Comparison of ENCODE assay signal across 1 cellular context in the genomic region with DNA sequence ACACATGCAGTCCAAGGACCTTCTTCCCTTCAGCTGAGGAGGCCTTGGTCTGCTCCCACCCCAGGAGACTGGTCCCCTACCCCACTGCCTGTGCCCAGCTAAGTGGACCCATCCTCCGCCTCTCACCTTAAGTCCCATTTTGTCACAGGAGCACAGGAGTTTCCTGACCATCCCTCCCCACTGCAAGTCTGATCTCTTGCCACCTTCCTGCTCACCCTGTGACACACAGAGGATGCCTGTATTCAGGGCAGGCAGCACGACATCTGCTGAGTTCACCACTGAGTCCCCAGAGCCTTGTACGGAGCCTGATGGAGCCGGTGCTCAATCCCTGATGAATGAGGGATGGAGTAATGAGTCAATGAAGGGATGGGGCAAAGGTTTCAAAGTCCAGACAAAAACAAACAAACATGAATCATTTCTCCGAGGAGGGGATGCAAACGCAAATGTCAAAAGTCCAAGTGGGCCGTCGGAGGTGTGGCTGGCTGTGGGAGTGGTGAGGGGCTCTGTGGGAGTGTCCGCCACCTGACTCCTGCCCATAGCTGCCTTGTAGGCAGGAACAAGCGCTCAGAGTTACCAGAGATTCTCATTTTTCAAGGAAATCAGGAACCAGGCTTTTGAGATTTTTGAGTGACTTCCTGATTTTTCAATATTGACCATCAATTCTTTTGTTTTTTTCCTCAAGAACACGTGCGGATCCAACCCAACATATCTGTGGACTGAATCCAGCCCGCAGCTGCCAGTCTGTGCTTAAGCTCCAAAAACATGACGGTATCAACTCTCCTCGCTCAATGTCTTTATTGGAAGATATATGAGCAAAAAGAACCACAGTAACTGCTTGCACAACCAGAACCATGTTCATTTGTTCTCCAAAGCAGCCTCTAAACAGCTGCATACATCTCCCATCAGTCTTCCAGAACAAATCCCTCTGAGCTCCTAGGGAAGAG.
TF ChIP-seq lines count a peak whose summit lies in the region.

No MANE protein-coding gene starts in this region.

TF ChIP-seq in HepG2, 621 proteins besides CTCF, POLR2A, EP300 and RAD21 (continues in another document):
- TF ChIP-seq CHD4 (IDR thresholded peaks at IDR 0.05; ENCODE audit: borderline replicate concordance, low read length) (peak; percentile 99), ZNF713 (CRISPR knock-in tag; IDR thresholded peaks at IDR 0.05) (peak; percentile 69; the same call in 1 of the 2 replicates), MXI1 (IDR thresholded peaks at IDR 0.05; ENCODE audit: borderline replicate concordance, low read depth, low read length) (peak; percentile 84; the same call in 1 of the 3 replicates), PCBP2 (optimal IDR thresholded peaks at IDR 0.05; ENCODE audit: low read depth, low read length, poor library complexity, severe bottlenecking) (no peak), ZNF629 (CRISPR knock-in tag; conservative IDR thresholded peaks at IDR 0.05) (peak; percentile 69), ZNF205 (CRISPR knock-in tag; IDR thresholded peaks at IDR 0.05) (peak; percentile 49; the same call in 1 of the 2 replicates), SETDB1 (CRISPR knock-in tag; IDR thresholded peaks at IDR 0.05; ENCODE audit: borderline replicate concordance) (no peak), ZNF431 (CRISPR knock-in tag; IDR thresholded peaks at IDR 0.05; ENCODE audit: borderline replicate concordance, low read depth) (0 out of 2 replicates have a peak, but pooled peaks have one; percentile 33), ZNF883 (CRISPR knock-in tag; IDR thresholded peaks at IDR 0.05; ENCODE audit: not compliant biosample characterization) (no peak), TCF7 (IDR thresholded peaks at IDR 0.05; ENCODE audit: low read depth) (peak; percentile 66), SMAD9 (CRISPR knock-in tag; IDR thresholded peaks at IDR 0.05) (no peak), YEATS4 (CRISPR knock-in tag; IDR thresholded peaks at IDR 0.05; ENCODE audit: borderline replicate concordance) (no peak), ZFP37 (CRISPR knock-in tag; IDR thresholded peaks at IDR 0.05; ENCODE audit: borderline replicate concordance) (no peak), ADNP (CRISPR knock-in tag; IDR thresholded peaks at IDR 0.05) (peak; percentile 99), RARG (CRISPR knock-in tag; IDR thresholded peaks at IDR 0.05; ENCODE audit: low read depth) (no peak), ZSCAN21 (CRISPR knock-in tag; IDR thresholded peaks at IDR 0.05; ENCODE audit: borderline replicate concordance) (peak; percentile 92), ZNF558 (CRISPR knock-in tag; IDR thresholded peaks at IDR 0.05; ENCODE audit: borderline replicate concordance) (no peak), DR1 (CRISPR knock-in tag; IDR thresholded peaks at IDR 0.05) (no peak), RBM39 (IDR thresholded peaks at IDR 0.05; ENCODE audit: low read depth, low read length, poor library complexity, severe bottlenecking) (no peak), SALL2 (CRISPR knock-in tag; IDR thresholded peaks at IDR 0.05) (0 out of 2 replicates have a peak, but pooled peaks have one; percentile 25), KMT2B (CRISPR knock-in tag; IDR thresholded peaks at IDR 0.05) (0 out of 2 replicates have a peak, but pooled peaks have one; percentile 63), ZKSCAN5 (CRISPR knock-in tag; IDR thresholded peaks at IDR 0.05) (no peak), PRPF4 (IDR thresholded peaks at IDR 0.05; ENCODE audit: low read depth, low read length, poor library complexity, severe bottlenecking) (no peak), TARDBP (CRISPR knock-in tag; IDR thresholded peaks at IDR 0.05) (peak; percentile 95), ZC3H13 (CRISPR knock-in tag; IDR thresholded peaks at IDR 0.05) (no peak), ZBTB7A (CRISPR knock-in tag; IDR thresholded peaks at IDR 0.05) (peak; percentile 84; the same call in 1 of the 2 replicates), SATB2 (CRISPR knock-in tag; IDR thresholded peaks at IDR 0.05) (no peak), ATM (IDR thresholded peaks at IDR 0.05; ENCODE audit: borderline replicate concordance) (no peak), ZNF563 (CRISPR knock-in tag; IDR thresholded peaks at IDR 0.05) (no peak), RFXAP (CRISPR knock-in tag; IDR thresholded peaks at IDR 0.05; ENCODE audit: borderline replicate concordance) (no peak), MLLT10 (CRISPR knock-in tag; IDR thresholded peaks at IDR 0.05) (no peak), SRSF9 (IDR thresholded peaks at IDR 0.05; ENCODE audit: borderline replicate concordance, insufficient read depth, low read depth, low read length, poor library complexity, severe bottlenecking) (no peak)
- TF ChIP-seq, protein P1, sequence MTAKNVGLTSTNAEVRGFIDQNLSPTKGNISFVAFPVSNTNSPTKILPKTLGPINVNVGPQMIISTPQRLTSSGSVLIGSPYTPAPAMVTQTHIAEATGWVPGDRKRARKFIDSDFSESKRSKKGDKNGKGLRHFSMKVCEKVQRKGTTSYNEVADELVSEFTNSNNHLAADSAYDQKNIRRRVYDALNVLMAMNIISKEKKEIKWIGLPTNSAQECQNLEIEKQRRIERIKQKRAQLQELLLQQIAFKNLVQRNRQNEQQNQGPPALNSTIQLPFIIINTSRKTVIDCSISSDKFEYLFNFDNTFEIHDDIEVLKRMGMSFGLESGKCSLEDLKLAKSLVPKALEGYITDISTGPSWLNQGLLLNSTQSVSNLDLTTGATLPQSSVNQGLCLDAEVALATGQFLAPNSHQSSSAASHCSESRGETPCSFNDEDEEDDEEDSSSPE (CRISPR knock-in tag; IDR thresholded peaks at IDR 0.05) = no peak
- TF ChIP-seq, protein P2, sequence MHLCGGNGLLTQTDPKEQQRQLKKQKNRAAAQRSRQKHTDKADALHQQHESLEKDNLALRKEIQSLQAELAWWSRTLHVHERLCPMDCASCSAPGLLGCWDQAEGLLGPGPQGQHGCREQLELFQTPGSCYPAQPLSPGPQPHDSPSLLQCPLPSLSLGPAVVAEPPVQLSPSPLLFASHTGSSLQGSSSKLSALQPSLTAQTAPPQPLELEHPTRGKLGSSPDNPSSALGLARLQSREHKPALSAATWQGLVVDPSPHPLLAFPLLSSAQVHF (CRISPR knock-in tag; IDR thresholded peaks at IDR 0.05) = no peak
- TF ChIP-seq, protein P3, sequence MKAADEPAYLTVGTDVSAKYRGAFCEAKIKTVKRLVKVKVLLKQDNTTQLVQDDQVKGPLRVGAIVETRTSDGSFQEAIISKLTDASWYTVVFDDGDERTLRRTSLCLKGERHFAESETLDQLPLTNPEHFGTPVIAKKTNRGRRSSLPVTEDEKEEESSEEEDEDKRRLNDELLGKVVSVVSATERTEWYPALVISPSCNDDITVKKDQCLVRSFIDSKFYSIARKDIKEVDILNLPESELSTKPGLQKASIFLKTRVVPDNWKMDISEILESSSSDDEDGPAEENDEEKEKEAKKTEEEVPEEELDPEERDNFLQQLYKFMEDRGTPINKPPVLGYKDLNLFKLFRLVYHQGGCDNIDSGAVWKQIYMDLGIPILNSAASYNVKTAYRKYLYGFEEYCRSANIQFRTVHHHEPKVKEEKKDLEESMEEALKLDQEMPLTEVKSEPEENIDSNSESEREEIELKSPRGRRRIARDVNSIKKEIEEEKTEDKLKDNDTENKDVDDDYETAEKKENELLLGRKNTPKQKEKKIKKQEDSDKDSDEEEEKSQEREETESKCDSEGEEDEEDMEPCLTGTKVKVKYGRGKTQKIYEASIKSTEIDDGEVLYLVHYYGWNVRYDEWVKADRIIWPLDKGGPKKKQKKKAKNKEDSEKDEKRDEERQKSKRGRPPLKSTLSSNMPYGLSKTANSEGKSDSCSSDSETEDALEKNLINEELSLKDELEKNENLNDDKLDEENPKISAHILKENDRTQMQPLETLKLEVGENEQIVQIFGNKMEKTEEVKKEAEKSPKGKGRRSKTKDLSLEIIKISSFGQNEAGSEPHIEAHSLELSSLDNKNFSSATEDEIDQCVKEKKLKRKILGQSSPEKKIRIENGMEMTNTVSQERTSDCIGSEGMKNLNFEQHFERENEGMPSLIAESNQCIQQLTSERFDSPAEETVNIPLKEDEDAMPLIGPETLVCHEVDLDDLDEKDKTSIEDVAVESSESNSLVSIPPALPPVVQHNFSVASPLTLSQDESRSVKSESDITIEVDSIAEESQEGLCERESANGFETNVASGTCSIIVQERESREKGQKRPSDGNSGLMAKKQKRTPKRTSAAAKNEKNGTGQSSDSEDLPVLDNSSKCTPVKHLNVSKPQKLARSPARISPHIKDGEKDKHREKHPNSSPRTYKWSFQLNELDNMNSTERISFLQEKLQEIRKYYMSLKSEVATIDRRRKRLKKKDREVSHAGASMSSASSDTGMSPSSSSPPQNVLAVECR (CRISPR knock-in tag; IDR thresholded peaks at IDR 0.05; ENCODE audit: borderline replicate concordance) = peak; percentile 75; the same call in 1 of the 2 replicates
- TF ChIP-seq, protein P4, sequence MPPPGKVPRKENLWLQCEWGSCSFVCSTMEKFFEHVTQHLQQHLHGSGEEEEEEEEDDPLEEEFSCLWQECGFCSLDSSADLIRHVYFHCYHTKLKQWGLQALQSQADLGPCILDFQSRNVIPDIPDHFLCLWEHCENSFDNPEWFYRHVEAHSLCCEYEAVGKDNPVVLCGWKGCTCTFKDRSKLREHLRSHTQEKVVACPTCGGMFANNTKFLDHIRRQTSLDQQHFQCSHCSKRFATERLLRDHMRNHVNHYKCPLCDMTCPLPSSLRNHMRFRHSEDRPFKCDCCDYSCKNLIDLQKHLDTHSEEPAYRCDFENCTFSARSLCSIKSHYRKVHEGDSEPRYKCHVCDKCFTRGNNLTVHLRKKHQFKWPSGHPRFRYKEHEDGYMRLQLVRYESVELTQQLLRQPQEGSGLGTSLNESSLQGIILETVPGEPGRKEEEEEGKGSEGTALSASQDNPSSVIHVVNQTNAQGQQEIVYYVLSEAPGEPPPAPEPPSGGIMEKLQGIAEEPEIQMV (CRISPR knock-in tag; IDR thresholded peaks at IDR 0.05; ENCODE audit: low read depth) = no peak
- TF ChIP-seq, protein P5, sequence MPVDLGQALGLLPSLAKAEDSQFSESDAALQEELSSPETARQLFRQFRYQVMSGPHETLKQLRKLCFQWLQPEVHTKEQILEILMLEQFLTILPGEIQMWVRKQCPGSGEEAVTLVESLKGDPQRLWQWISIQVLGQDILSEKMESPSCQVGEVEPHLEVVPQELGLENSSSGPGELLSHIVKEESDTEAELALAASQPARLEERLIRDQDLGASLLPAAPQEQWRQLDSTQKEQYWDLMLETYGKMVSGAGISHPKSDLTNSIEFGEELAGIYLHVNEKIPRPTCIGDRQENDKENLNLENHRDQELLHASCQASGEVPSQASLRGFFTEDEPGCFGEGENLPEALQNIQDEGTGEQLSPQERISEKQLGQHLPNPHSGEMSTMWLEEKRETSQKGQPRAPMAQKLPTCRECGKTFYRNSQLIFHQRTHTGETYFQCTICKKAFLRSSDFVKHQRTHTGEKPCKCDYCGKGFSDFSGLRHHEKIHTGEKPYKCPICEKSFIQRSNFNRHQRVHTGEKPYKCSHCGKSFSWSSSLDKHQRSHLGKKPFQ (CRISPR knock-in tag; IDR thresholded peaks at IDR 0.05; ENCODE audit: insufficient replicate concordance) = no peak
- TF ChIP-seq, protein P6, sequence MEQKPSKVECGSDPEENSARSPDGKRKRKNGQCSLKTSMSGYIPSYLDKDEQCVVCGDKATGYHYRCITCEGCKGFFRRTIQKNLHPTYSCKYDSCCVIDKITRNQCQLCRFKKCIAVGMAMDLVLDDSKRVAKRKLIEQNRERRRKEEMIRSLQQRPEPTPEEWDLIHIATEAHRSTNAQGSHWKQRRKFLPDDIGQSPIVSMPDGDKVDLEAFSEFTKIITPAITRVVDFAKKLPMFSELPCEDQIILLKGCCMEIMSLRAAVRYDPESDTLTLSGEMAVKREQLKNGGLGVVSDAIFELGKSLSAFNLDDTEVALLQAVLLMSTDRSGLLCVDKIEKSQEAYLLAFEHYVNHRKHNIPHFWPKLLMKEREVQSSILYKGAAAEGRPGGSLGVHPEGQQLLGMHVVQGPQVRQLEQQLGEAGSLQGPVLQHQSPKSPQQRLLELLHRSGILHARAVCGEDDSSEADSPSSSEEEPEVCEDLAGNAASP (CRISPR knock-in tag; IDR thresholded peaks at IDR 0.05; ENCODE audit: borderline replicate concordance) = peak; percentile 47; the same call in 1 of the 2 replicates
- TF ChIP-seq, protein P7, sequence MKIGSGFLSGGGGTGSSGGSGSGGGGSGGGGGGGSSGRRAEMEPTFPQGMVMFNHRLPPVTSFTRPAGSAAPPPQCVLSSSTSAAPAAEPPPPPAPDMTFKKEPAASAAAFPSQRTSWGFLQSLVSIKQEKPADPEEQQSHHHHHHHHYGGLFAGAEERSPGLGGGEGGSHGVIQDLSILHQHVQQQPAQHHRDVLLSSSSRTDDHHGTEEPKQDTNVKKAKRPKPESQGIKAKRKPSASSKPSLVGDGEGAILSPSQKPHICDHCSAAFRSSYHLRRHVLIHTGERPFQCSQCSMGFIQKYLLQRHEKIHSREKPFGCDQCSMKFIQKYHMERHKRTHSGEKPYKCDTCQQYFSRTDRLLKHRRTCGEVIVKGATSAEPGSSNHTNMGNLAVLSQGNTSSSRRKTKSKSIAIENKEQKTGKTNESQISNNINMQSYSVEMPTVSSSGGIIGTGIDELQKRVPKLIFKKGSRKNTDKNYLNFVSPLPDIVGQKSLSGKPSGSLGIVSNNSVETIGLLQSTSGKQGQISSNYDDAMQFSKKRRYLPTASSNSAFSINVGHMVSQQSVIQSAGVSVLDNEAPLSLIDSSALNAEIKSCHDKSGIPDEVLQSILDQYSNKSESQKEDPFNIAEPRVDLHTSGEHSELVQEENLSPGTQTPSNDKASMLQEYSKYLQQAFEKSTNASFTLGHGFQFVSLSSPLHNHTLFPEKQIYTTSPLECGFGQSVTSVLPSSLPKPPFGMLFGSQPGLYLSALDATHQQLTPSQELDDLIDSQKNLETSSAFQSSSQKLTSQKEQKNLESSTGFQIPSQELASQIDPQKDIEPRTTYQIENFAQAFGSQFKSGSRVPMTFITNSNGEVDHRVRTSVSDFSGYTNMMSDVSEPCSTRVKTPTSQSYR (CRISPR knock-in tag; IDR thresholded peaks at IDR 0.05; ENCODE audit: borderline replicate concordance) = peak; percentile 57; the same call in 1 of the 2 replicates
- TF ChIP-seq, protein P8, sequence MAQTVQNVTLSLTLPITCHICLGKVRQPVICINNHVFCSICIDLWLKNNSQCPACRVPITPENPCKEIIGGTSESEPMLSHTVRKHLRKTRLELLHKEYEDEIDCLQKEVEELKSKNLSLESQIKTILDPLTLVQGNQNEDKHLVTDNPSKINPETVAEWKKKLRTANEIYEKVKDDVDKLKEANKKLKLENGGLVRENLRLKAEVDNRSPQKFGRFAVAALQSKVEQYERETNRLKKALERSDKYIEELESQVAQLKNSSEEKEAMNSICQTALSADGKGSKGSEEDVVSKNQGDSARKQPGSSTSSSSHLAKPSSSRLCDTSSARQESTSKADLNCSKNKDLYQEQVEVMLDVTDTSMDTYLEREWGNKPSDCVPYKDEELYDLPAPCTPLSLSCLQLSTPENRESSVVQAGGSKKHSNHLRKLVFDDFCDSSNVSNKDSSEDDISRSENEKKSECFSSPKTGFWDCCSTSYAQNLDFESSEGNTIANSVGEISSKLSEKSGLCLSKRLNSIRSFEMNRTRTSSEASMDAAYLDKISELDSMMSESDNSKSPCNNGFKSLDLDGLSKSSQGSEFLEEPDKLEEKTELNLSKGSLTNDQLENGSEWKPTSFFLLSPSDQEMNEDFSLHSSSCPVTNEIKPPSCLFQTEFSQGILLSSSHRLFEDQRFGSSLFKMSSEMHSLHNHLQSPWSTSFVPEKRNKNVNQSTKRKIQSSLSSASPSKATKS (CRISPR knock-in tag; IDR thresholded peaks at IDR 0.05) = no peak
